1 cellular context compared by ENCODE assay signal in the genomic region with DNA sequence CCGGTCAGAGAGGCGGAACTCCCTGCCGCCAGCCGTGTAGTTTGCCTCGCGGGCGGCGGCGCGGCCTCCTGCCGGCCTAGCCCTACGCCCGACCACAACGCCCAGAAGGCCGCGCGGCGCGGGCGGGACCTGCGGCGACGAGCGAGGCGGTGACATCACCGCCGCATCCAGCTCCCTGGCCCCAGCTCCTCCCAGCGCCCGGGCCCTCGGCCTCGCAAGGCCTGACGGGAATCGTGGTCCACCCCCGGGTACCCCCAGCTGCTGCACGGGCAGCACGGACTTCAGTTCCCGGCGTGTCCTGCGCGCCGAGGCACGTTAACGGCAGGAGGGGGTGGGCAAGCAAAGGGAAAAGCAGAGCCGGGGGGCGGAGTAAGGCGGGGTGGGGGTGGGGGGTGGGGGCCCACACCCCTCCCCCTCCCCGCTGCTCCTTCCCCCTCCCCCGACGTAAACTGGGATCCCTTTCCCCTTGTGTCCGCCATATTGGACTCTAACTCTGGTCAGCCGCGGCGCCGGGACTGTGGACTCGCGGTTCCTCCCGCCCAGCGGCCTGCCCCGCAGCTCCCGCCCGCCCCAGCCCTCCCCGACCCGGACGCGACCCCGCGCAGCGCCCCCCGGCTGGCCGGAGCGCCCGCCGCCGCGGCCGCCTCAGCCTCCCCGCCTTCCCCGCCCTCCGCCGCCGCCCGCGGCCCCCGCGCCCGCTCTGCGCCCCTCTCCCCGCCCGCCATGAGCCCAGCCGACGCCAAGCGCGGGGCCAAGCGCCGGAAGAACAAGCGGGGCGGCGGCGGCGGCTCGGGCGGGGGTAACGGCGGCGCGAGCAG.
TF ChIP-seq lines count a peak whose summit lies in the region.

A gene with protein sequence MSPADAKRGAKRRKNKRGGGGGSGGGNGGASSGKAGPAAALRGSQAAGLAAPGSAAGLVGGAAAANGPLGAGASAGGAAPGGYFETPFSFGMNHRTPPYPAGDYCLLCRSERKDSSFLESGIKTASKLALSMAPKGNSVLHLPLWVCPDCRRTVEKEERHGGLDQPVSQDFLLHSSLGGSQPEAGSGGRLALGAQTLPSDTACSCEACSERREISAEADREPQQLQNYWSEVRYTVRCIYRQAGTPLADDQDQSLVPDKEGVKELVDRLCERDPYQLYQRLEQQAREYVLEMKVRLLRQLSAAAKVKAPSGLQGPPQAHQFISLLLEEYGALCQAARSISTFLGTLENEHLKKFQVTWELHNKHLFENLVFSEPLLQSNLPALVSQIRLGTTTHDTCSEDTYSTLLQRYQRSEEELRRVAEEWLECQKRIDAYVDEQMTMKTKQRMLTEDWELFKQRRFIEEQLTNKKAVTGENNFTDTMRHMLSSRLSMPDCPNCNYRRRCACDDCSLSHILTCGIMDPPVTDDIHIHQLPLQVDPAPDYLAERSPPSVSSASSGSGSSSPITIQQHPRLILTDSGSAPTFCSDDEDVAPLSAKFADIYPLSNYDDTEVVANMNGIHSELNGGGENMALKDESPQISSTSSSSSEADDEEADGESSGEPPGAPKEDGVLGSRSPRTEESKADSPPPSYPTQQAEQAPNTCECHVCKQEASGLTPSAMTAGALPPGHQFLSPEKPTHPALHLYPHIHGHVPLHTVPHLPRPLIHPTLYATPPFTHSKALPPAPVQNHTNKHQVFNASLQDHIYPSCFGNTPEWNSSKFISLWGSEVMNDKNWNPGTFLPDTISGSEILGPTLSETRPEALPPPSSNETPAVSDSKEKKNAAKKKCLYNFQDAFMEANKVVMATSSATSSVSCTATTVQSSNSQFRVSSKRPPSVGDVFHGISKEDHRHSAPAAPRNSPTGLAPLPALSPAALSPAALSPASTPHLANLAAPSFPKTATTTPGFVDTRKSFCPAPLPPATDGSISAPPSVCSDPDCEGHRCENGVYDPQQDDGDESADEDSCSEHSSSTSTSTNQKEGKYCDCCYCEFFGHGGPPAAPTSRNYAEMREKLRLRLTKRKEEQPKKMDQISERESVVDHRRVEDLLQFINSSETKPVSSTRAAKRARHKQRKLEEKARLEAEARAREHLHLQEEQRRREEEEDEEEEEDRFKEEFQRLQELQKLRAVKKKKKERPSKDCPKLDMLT (N-terminal part only) (plus strand): TSS at position 455 of the 818 bp plus-strand sequence. CDS start 269 bp downstream, at position 724.

TF ChIP-seq in GM23338, 12 proteins besides CTCF, POLR2A, EP300 and RAD21 (continued from another document):
- TF ChIP-seq, protein P1, sequence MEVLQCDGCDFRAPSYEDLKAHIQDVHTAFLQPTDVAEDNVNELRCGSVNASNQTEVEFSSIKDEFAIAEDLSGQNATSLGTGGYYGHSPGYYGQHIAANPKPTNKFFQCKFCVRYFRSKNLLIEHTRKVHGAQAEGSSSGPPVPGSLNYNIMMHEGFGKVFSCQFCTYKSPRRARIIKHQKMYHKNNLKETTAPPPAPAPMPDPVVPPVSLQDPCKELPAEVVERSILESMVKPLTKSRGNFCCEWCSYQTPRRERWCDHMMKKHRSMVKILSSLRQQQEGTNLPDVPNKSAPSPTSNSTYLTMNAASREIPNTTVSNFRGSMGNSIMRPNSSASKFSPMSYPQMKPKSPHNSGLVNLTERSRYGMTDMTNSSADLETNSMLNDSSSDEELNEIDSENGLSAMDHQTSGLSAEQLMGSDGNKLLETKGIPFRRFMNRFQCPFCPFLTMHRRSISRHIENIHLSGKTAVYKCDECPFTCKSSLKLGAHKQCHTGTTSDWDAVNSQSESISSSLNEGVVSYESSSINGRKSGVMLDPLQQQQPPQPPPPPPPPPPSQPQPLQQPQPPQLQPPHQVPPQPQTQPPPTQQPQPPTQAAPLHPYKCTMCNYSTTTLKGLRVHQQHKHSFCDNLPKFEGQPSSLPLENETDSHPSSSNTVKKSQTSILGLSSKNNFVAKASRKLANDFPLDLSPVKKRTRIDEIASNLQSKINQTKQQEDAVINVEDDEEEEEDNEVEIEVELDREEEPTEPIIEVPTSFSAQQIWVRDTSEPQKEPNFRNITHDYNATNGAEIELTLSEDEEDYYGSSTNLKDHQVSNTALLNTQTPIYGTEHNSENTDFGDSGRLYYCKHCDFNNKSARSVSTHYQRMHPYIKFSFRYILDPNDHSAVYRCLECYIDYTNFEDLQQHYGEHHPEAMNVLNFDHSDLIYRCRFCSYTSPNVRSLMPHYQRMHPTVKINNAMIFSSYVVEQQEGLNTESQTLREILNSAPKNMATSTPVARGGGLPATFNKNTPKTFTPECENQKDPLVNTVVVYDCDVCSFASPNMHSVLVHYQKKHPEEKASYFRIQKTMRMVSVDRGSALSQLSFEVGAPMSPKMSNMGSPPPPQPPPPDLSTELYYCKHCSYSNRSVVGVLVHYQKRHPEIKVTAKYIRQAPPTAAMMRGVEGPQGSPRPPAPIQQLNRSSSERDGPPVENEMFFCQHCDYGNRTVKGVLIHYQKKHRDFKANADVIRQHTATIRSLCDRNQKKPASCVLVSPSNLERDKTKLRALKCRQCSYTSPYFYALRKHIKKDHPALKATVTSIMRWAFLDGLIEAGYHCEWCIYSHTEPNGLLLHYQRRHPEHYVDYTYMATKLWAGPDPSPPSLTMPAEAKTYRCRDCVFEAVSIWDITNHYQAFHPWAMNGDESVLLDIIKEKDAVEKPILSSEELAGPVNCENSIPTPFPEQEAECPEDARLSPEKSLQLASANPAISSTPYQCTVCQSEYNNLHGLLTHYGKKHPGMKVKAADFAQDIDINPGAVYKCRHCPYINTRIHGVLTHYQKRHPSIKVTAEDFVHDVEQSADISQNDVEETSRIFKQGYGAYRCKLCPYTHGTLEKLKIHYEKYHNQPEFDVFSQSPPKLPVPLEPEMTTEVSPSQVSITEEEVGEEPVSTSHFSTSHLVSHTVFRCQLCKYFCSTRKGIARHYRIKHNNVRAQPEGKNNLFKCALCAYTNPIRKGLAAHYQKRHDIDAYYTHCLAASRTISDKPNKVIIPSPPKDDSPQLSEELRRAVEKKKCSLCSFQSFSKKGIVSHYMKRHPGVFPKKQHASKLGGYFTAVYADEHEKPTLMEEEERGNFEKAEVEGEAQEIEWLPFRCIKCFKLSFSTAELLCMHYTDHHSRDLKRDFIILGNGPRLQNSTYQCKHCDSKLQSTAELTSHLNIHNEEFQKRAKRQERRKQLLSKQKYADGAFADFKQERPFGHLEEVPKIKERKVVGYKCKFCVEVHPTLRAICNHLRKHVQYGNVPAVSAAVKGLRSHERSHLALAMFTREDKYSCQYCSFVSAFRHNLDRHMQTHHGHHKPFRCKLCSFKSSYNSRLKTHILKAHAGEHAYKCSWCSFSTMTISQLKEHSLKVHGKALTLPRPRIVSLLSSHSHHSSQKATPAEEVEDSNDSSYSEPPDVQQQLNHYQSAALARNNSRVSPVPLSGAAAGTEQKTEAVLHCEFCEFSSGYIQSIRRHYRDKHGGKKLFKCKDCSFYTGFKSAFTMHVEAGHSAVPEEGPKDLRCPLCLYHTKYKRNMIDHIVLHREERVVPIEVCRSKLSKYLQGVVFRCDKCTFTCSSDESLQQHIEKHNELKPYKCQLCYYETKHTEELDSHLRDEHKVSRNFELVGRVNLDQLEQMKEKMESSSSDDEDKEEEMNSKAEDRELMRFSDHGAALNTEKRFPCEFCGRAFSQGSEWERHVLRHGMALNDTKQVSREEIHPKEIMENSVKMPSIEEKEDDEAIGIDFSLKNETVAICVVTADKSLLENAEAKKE (CRISPR knock-in tag; IDR thresholded peaks at IDR 0.05), result no peak
TF ChIP-seq in GM23338: peak in this region for 3.
